11 cellular contexts compared by ENCODE assay signal in genomic region chr4:184280591-184281071, GRCh38.
DNase-seq lines count a peak whose midpoint lies in the region; ATAC-seq and TF ChIP-seq lines count a peak whose summit lies in the region.
"Had no signal": no experiment of that assay in that cellular context is flagged by ENCODE, and none has a peak within 500 bp of the region (broad histone marks: within the 10 kb centered on the region; RNA-seq: fewer than 3 reads in every experiment).

No MANE protein-coding gene starts in this region.

- peaks cover 25 to 29% of the 10 kb centered on the region in 2 donors for H3K4me1 Mint-ChIP-seq in effector memory CD8-positive, alpha-beta T cell (ENCODE audit: low read depth in 2 of 2)
- H3K4me1 Mint-ChIP-seq in osteocyte (ENCODE audit: unreplicated experiment), result no peaks in the 10 kb centered on the region

- no peaks in the 10 kb centered on the region for H3K27me3 Mint-ChIP-seq in effector memory CD8-positive, alpha-beta T cell
- no peaks in the 10 kb centered on the region for H3K27me3 Mint-ChIP-seq in osteocyte (ENCODE audit: unreplicated experiment)

- peak overlapping the region in 1 of 2 donors; percentile 40 for H3K4me3 Mint-ChIP-seq in effector memory CD8-positive, alpha-beta T cell
- no peak overlapping the region for H3K4me3 Mint-ChIP-seq in osteocyte (ENCODE audit: unreplicated experiment)

- peak; percentile 35 for ATAC-seq in GM18520 (IDR thresholded peaks at IDR 0.05; ENCODE audit: unreplicated experiment)
- peak; percentile 33 for ATAC-seq in GM21515 (IDR thresholded peaks at IDR 0.05; ENCODE audit: unreplicated experiment)
- ATAC-seq in HG03469 (IDR thresholded peaks at IDR 0.05; ENCODE audit: unreplicated experiment), result peak; percentile 29
- no peak for ATAC-seq in effector memory CD8-positive, alpha-beta T cell (replicated peaks)
- ATAC-seq: HCT116 had no signal

- no peaks in the 10 kb centered on the region for H3K36me3 Mint-ChIP-seq in effector memory CD8-positive, alpha-beta T cell (ENCODE audit: insufficient read depth)
- H3K36me3 Mint-ChIP-seq in osteocyte (ENCODE audit: unreplicated experiment), result peaks cover 6% of the 10 kb centered on the region

- peaks cover 5 to 7% of the 10 kb centered on the region in 2 donors for H3K9me3 Mint-ChIP-seq in effector memory CD8-positive, alpha-beta T cell
- H3K9me3 Mint-ChIP-seq in osteocyte (ENCODE audit: unreplicated experiment), result peaks cover 12% of the 10 kb centered on the region

- no peak overlapping the region for H3K4me3 ChIP-seq in left ventricle myocardium inferior

- H3K27ac Mint-ChIP-seq in effector memory CD8-positive, alpha-beta T cell, result peak overlapping the region; percentile 57 to 77
- H3K27ac Mint-ChIP-seq in osteocyte (ENCODE audit: unreplicated experiment), result no peak overlapping the region

- DNase-seq in effector memory CD8-positive, alpha-beta T cell, result no peak
- DNase-seq in AG08395 (ENCODE audit: low spot score), result no peak
- no peak for DNase-seq in posterior vena cava (ENCODE audit: low spot score)
- DNase-seq in osteocyte (ENCODE audit: extremely low spot score, unreplicated experiment), result no peak
- no peak for DNase-seq in left ventricle myocardium inferior
- DNase-seq: brain microvascular endothelial cell, SHP77 had no signal

- no peaks in the 10 kb centered on the region for H3K36me3 ChIP-seq in left ventricle myocardium inferior
- H3K36me3 ChIP-seq: brain microvascular endothelial cell had no signal

- TF ChIP-seq CTCF in osteocyte (IDR thresholded peaks at IDR 0.05) (no peak), left ventricle myocardium inferior (IDR thresholded peaks at IDR 0.05; ENCODE audit: borderline replicate concordance) (no peak)

- H3K9me3 ChIP-seq in left ventricle myocardium inferior (replicated peaks), result peaks cover 12% of the 10 kb centered on the region

- peaks cover 27% of the 10 kb centered on the region for H3K4me1 ChIP-seq in left ventricle myocardium inferior

- H3K27me3 ChIP-seq in left ventricle myocardium inferior (ENCODE audit: low read depth), result no peaks in the 10 kb centered on the region
- H3K27me3 ChIP-seq: brain microvascular endothelial cell had no signal

- intact Hi-C loops in posterior vena cava (cut with DNase I), result loop anchor here in 1 of 2 donors (10.0 kb wide), 1 partner anchor 264 kb away; no protein-coding TSS in a partner anchor
- intact Hi-C loops in left ventricle myocardium inferior (cut with micrococcal nuclease), result no loop called here

- no peak overlapping the region for H3K27ac ChIP-seq in left ventricle myocardium inferior (replicated peaks)
- H3K27ac ChIP-seq: brain microvascular endothelial cell had no signal
